In genomic region chr3:47475570-47476329, GRCh38 we compare ENCODE assay signal across 8 cellular contexts. TPM values are rescaled to one million over a fixed set of nuclear protein-coding genes. Genes with fewer than 3 reads are reported as not detected.
DNase-seq lines count a peak whose midpoint lies in the region; ATAC-seq and TF ChIP-seq lines count a peak whose summit lies in the region.

Gene SCAP, minus strand, starts transcription at chr3:47475941. Its CDS starts 32,948 bp downstream, at chr3:47442993.

- DNase-seq in DMS 273 treated with DMSO at 0.1 percent for 48 hours (lab: John Stamatoyannopoulos, UW) (peak; percentile 54), OCI-LY7 (ENCODE audit: low spot score) (peak; percentile 94), activated T-cell treated with anti-CD3 and anti-CD28 coated beads for 1 hour (ENCODE audit: low read depth) (peak; percentile 98), epidermal melanocyte (ENCODE audit: insufficient read length, low spot score) (peak; percentile 60)
- DNase-seq in stimulated activated CD8-positive, alpha-beta memory T cell treated with anti-CD3 and anti-CD28 coated beads, Interleukin-2, amount 100 ng/mL, for 48 hours (ENCODE audit: low read depth in 2 of 2): peak; percentile 92 to 94

- H3K9ac ChIP-seq in HUES48 (ENCODE audit: low read depth, low read length): peak within 1 kb of the TSS; percentile 75

- peaks cover 44% of the 10 kb centered on the region for H3K79me2 ChIP-seq in OCI-LY7 (ENCODE audit: insufficient read depth, low read depth, low read length)

- no peaks in the 10 kb centered on the region for H3K27me3 ChIP-seq in HUES48 (ENCODE audit: control insufficient read depth, insufficient read depth, low read length)
- H3K27me3 ChIP-seq in mononuclear cell (ENCODE audit: insufficient read depth, low read length): no peaks in the 10 kb centered on the region

- ATAC-seq in GM21423 (IDR thresholded peaks at IDR 0.05; ENCODE audit: unreplicated experiment): peak; percentile 92

- intact Hi-C loops in OCI-LY7 (cut with micrococcal nuclease; ENCODE audit: unreplicated experiment): loop anchor here (1.0 kb wide), 2 partner anchors 38 to 54 kb away; partner anchors contain the start of gene ELP6

- H3K4me1 ChIP-seq in HUES48 (ENCODE audit: control insufficient read depth, insufficient read depth, low read length) (0 out of 2 replicates have a peak, but pooled peaks cover 3% of the 10 kb centered on the region), OCI-LY7 (ENCODE audit: insufficient read depth, low read length, poor library complexity, severe bottlenecking) (peaks cover 13% of the 10 kb centered on the region), mononuclear cell (ENCODE audit: insufficient read depth, low read length) (peaks cover 28% of the 10 kb centered on the region)

- H3K9me3 ChIP-seq in HUES48 (ENCODE audit: control insufficient read depth, insufficient read depth, low read length) (no peaks in the 10 kb centered on the region), OCI-LY7 (ENCODE audit: low read length) (no peaks in the 10 kb centered on the region), mononuclear cell (ENCODE audit: low read depth, low read length) (no peaks in the 10 kb centered on the region)

- POLR2A ChIA-PET in OCI-LY7 (lab: Charles Lee): interaction anchor here (1.3 to 2.3 kb wide), 2 partner anchors 18 to 95 kb away, joined by 5 to 6 read pairs; partner anchors contain the start of gene PTPN23

- H3K4me2 ChIP-seq in OCI-LY7 (ENCODE audit: low read length): peak within 1 kb of the TSS; percentile 87

- H3K27ac ChIP-seq in HUES48 (ENCODE audit: low read depth, low read length) (peak within 1 kb of the TSS; percentile 79), OCI-LY7 (ENCODE audit: low read depth, low read length, poor library complexity, severe bottlenecking) (peak within 1 kb of the TSS; percentile 25)

- H3K4me3 ChIP-seq in HUES48 (ENCODE audit: low read depth, low read length) (peak within 1 kb of the TSS; percentile 99), OCI-LY7 (ENCODE audit: low read depth, low read length, poor library complexity, severe bottlenecking) (peak within 1 kb of the TSS; percentile 96), mononuclear cell (ENCODE audit: low read length) (peak within 1 kb of the TSS; percentile 81)

- H3K36me3 ChIP-seq in HUES48 (ENCODE audit: control insufficient read depth, insufficient read depth, low read length) (no peaks in the 10 kb centered on the region), OCI-LY7 (ENCODE audit: insufficient read depth, low read length) (no peaks in the 10 kb centered on the region)

- H4K20me1 ChIP-seq in OCI-LY7 (ENCODE audit: insufficient read depth, low read length): no peaks in the 10 kb centered on the region

- BruUV-seq in OCI-LY7 (replicated peaks; lab: Mats Ljungman, UMichigan): no TSS peak

- CTCF ChIA-PET in OCI-LY7 (lab: Charles Lee; ENCODE audit: unreplicated experiment): interaction anchor here (1.1 kb wide), 1 partner anchor 95 kb away, joined by 4 read pairs; the partner anchor contains the start of gene PTPN23

- H2AFZ ChIP-seq in OCI-LY7 (ENCODE audit: low read length): peak within 1 kb of the TSS; percentile 85

- no peaks in the 10 kb centered on the region for H3K9me2 ChIP-seq in OCI-LY7 (ENCODE audit: insufficient read depth, low read length)

- peak; percentile 83 for TF ChIP-seq CTCF in OCI-LY7 (conservative IDR thresholded peaks at IDR 0.05; ENCODE audit: low read length)

RNA-seq across cellular contexts. Expression of gene SCAP, which starts in this region (rescaled TPM):
- 49.6 and 63.7 TPM in 2 replicates for total RNA-seq in OCI-LY7 (2014; rRNA removed; shearing (Covaris generic))
- 69.4 and 70.5 TPM in 2 replicates for total RNA-seq in OCI-LY7 (2022)
- 31.9 TPM for total RNA-seq in mononuclear cell

Comparison
In these comparisons a context has a peak if more than half of its experiments do, and no peak if none do; other contexts are left out.
1. Peak in every context shown above with its lines: DNase-seq, ATAC-seq, H3K4me3 ChIP-seq and H3K27ac ChIP-seq.